In genomic region chr7:118846977-118847376, GRCh38 we compare ENCODE assay signal across 19 cellular contexts.
"Had no signal": no experiment of that assay in that cellular context is flagged by ENCODE, and none has a peak within 500 bp of the region (broad histone marks: within the 10 kb centered on the region; RNA-seq: fewer than 3 reads in every experiment).

No MANE protein-coding gene starts in this region.

- H3K9me2 ChIP-seq: SK-N-SH had no signal

- H3K4me2 ChIP-seq: KMS-11, SK-N-SH had no signal

- H3K9me3 ChIP-seq: SK-N-SH had no signal

- H3K27ac ChIP-seq: KMS-11, RWPE1 had no signal

- H3K9ac ChIP-seq: KMS-11, SK-N-SH had no signal

- H3K4me3 ChIP-seq: K562 had no signal

- ATAC-seq: K562 had no signal

- DNase-seq: Kasumi-1; NCI-H1092 treated with DMSO at 0.1 percent for 48 hours; NCI-H1436 treated with DMSO at 0.1 percent for 48 hours; NCI-H1694; NCI-H187 treated with DMSO at 0.1 percent for 48 hours; NCI-H2029 treated with DMSO at 0.1 percent for 48 hours; NCI-H2227 treated with DMSO at 0.1 percent for 48 hours; NCI-H446; NCI-H510A; NCI-H524 treated with DMSO at 0.1 percent for 48 hours; NCI-H69; NCI-H774; NK-92 treated with Interleukin-12 subunit alpha and Interleukin-12 subunit beta, amount 100 ng/mL, for 24 hours; SHP77; SK-N-SH; T-helper 2 cell had no signal
